Comparison of ENCODE assay signal across 8 cellular contexts in the genomic region with DNA sequence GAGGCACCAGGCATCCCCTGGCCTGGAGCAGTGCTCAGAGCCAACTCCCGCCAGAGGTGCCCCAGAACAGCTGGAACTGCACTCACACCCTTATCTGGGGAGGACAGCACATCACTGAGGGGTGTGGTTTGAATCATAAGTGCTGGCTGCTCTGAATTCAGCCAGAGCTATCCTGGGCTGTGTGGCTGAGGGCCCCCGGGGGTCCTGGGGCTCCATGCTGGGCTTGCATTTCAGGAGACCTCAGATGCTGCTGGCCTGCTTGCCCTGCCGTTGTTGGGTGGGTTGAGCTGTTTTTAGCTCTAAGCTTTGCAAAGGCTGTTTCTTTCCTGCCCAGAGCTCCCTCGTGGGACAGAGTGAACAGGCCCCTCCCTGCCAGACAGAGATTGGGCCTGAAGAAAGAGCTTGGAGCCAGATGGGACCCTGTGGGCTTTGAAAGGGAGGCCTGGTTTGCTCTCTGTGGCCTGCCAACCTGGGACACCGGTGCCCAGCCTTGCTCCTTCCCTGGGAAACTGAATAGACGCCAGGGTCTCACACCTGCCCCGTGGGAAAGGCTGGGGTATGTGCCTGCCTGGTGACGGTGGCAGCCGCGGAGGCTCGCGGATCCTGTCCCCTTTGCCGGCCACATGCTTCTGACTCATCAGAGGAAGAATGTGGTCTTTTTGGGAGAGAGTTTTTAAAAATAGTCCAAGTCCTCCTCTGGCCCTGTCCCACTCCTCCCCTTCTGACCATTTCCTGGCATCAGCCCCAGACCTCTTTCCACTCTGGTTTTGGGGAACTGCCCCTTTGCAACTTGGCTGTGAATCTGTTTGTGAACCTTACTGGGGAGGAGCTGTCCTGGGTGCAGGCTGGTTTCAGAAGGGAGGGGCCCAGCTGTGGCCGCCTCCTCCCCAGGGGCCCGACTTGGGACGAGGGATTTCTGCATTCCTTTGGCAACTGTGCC. TPM values are rescaled to one million over a fixed set of nuclear protein-coding genes. Genes with fewer than 3 reads are reported as not detected.
A peak's percentile ranks its signal among the peaks of the same experiment; 100 is the strongest.
DNase-seq lines count a peak whose midpoint lies in the region; ATAC-seq and TF ChIP-seq lines count a peak whose summit lies in the region.

No MANE protein-coding gene starts in this region.

- intact Hi-C loops in left ventricle myocardium superior (cut with micrococcal nuclease) = no loop called here

- DNase-seq in GM04503 (ENCODE audit: low read depth) (peak; percentile 97), left ventricle myocardium superior (peak; percentile 81), retinal pigment epithelial cell (ENCODE audit: low read depth) (peak; percentile 96), NCI-H1105 treated with DMSO at 0.1 percent for 48 hours (lab: John Stamatoyannopoulos, UW) (no peak), NCI-H1092 (lab: John Stamatoyannopoulos, UW) (no peak)
- no peak for DNase-seq in activated CD4-positive, alpha-beta T cell treated with anti-CD3 and anti-CD28 coated beads for 1 hour

- ATAC-seq in left ventricle myocardium superior (peak; percentile 85), HG02642 (IDR thresholded peaks at IDR 0.05; ENCODE audit: poor library complexity, unreplicated experiment) (no peak)

- no peak for TF ChIP-seq CTCF in retinal pigment epithelial cell (conservative IDR thresholded peaks at IDR 0.05; ENCODE audit: low read depth, low read length)

- 12 to 26% (median 24%) methylated on average over 16 of the region's 16 CpGs for WGBS in adipose tissue, 3 donors

- no peak overlapping the region for H3K4me3 ChIP-seq in retinal pigment epithelial cell (ENCODE audit: low read length)

- peak overlapping the region; percentile 94 for H3K27ac ChIP-seq in adipose tissue (ENCODE audit: low read depth, low read length)

RNA-seq across cellular contexts. Expression of a gene that starts 30.0 kb away (rescaled TPM):
- 10 to 100 TPM; 19.8 to 71.8 (median 20.8) TPM for polyA plus RNA-seq in adipose tissue
- total RNA-seq in left ventricle myocardium superior = 54.9 TPM

Comparison
In these comparisons a context has a peak if more than half of its experiments do, and no peak if none do; other contexts are left out.
1. DNase-seq: peak in GM04503 (single experiment), left ventricle myocardium superior (single experiment) and retinal pigment epithelial cell (single experiment); none in NCI-H1105 treated with DMSO at 0.1 percent for 48 hours (single experiment), activated CD4-positive, alpha-beta T cell treated with anti-CD3 and anti-CD28 coated beads for 1 hour (single experiment) and NCI-H1092 (single experiment).